Comparison of ENCODE assay signal across 22 cellular contexts in genomic region chr5:179414459-179415215, GRCh38.
"Had no signal": no experiment of that assay in that cellular context is flagged by ENCODE, and none has a peak within 500 bp of the region (broad histone marks: within the 10 kb centered on the region; RNA-seq: fewer than 3 reads in every experiment).

No MANE protein-coding gene starts in this region.

- H3K9me3 ChIP-seq: adrenal gland, esophagus squamous epithelium, tibial nerve, vagina had no signal

- H3K4me1 Mint-ChIP-seq: activated naive CD4-positive, alpha-beta T cell treated with anti-CD3 and anti-CD28 coated beads, Interleukin-2, amount 50 U/mL, for 24 hours; WTC11 had no signal

- H3K36me3 Mint-ChIP-seq: activated naive CD4-positive, alpha-beta T cell treated with anti-CD3 and anti-CD28 coated beads, Interleukin-2, amount 50 U/mL, for 24 hours; WTC11 had no signal

- H3K4me3 Mint-ChIP-seq: activated naive CD4-positive, alpha-beta T cell treated with anti-CD3 and anti-CD28 coated beads, Interleukin-2, amount 50 U/mL, for 24 hours; WTC11 had no signal

- ATAC-seq: right cardiac atrium, WTC11 had no signal

- H3K27ac Mint-ChIP-seq: activated naive CD4-positive, alpha-beta T cell treated with anti-CD3 and anti-CD28 coated beads, Interleukin-2, amount 50 U/mL, for 24 hours; progenitor cell of endocrine pancreas; WTC11 had no signal

- H3K27ac ChIP-seq: adrenal gland, esophagus squamous epithelium, SK-N-MC, tibial nerve, vagina had no signal

- H3K4me1 ChIP-seq: adrenal gland, esophagus squamous epithelium, tibial nerve, vagina had no signal

- H3K36me3 ChIP-seq: adrenal gland, esophagus squamous epithelium, tibial nerve, vagina had no signal

- H3K9me3 Mint-ChIP-seq: activated naive CD4-positive, alpha-beta T cell treated with anti-CD3 and anti-CD28 coated beads, Interleukin-2, amount 50 U/mL, for 24 hours had no signal

- H3K4me3 ChIP-seq: adrenal gland, esophagus squamous epithelium, lung, SK-N-MC, tibial nerve, vagina had no signal

- DNase-seq: activated CD4-positive, alpha-beta T cell treated with anti-CD3 and anti-CD28 coated beads for 4 hours; activated effector memory CD4-positive, alpha-beta T cell treated with anti-CD3 and anti-CD28 coated beads, Interleukin-2, amount 50 U/mL, for 16 hours; activated T-cell treated with anti-CD3 and anti-CD28 coated beads, Interleukin-2, amount 50 U/mL, for 1 hour; esophagus squamous epithelium; hippocampal formation; kidney glomerular epithelial cell; midbrain; right cardiac atrium; small intestine; stimulated activated CD4-positive, alpha-beta T cell treated with anti-CD3 and anti-CD28 coated beads, Interleukin-4, amount 100 ng/mL, for 4 hours; stimulated activated CD8-positive, alpha-beta memory T cell treated with anti-CD3 and anti-CD28 coated beads, Interleukin-4, amount 100 ng/mL, for 48 hours; stimulated activated naive CD4-positive, alpha-beta T cell treated with Interleukin-2 at 50 U/mL for 16 hours; substantia nigra; T-helper 2 cell had no signal

- H3K27me3 ChIP-seq: adrenal gland, tibial nerve, vagina had no signal
